ENCODE assay signal across 16 cellular contexts in the genomic region with DNA sequence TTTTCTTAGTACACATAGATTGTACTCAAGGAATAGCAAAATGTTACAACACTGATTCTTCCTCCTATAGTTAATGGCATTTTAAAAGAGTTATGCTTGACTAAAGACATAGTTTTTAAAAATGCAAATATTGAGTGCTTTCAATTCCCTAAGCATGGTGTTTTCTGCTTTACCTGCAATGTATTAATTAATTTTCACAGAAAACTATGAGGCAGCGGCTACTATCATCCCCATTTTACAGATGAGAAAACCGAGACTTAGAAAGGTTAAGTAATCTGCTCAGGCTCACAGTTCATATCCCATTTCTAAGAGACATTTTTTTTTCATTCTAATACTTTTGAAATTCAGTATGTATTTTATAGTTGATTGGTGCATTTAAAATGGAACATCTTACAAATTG. TPM values are rescaled to one million over a fixed set of nuclear protein-coding genes. Genes with fewer than 3 reads are reported as not detected.
DNase-seq lines count a peak whose midpoint lies in the region; ATAC-seq, FAIRE-seq and TF ChIP-seq lines count a peak whose summit lies in the region.
"Had no signal": no experiment of that assay in that cellular context is flagged by ENCODE, and none has a peak within 500 bp of the region (broad histone marks: within the 10 kb centered on the region; RNA-seq: fewer than 3 reads in every experiment).

No MANE protein-coding gene starts in this region.

- H3K27ac ChIP-seq in right atrium auricular region = peak overlapping the region; percentile 79 to 84
- H3K27ac ChIP-seq in pancreas = peak overlapping the region in 3 of 4 donors; percentile 25 to 85 (median 72)
- H3K27ac ChIP-seq in uterus = peak overlapping the region; percentile 88 to 91
- H3K27ac ChIP-seq: PC-9, WERI-Rb-1 had no signal

- H3K4me1 Mint-ChIP-seq in dendritic cell treated with granulocyte-macrophage colony-stimulating factor and Interleukin-4, amounts not matched to agents 40 ng/mL and 50 ng/mL, for 4 days (ENCODE audit: low read depth) = peaks cover 75% of the 10 kb centered on the region

- ATAC-seq in pancreas (no peak), HG03175 (IDR thresholded peaks at IDR 0.05; ENCODE audit: unreplicated experiment) (no peak), HG03196 (IDR thresholded peaks at IDR 0.05; ENCODE audit: unreplicated experiment) (no peak)

- H3K36me3 ChIP-seq in right atrium auricular region (no peaks in the 10 kb centered on the region), pancreas (no peaks in the 10 kb centered on the region), uterus (no peaks in the 10 kb centered on the region)
- H3K36me3 ChIP-seq: WERI-Rb-1 had no signal

- no peaks in the 10 kb centered on the region for H3K9me3 Mint-ChIP-seq in dendritic cell treated with granulocyte-macrophage colony-stimulating factor and Interleukin-4, amounts not matched to agents 40 ng/mL and 50 ng/mL, for 4 days
- H3K9me3 Mint-ChIP-seq: activated naive CD4-positive, alpha-beta T cell treated with anti-CD3 and anti-CD28 coated beads, Interleukin-2, amount 50 U/mL, for 24 hours; central memory CD8-positive, alpha-beta T cell had no signal

- H3K36me3 Mint-ChIP-seq in dendritic cell treated with granulocyte-macrophage colony-stimulating factor and Interleukin-4, amounts not matched to agents 40 ng/mL and 50 ng/mL, for 4 days (ENCODE audit: low read depth) = peaks cover 8% of the 10 kb centered on the region
- H3K36me3 Mint-ChIP-seq: activated naive CD4-positive, alpha-beta T cell treated with anti-CD3 and anti-CD28 coated beads, Interleukin-2, amount 50 U/mL, for 24 hours had no signal

- peak overlapping the region; percentile 91 for H3K27ac Mint-ChIP-seq in dendritic cell treated with granulocyte-macrophage colony-stimulating factor and Interleukin-4, amounts not matched to agents 40 ng/mL and 50 ng/mL, for 4 days

- no peak for TF ChIP-seq POLR2A in uterus (IDR thresholded peaks at IDR 0.05)

- 91 to 93% methylated on average over 2 of the region's 2 CpGs for WGBS in pancreas, 2 donors

- H3K27me3 ChIP-seq in right atrium auricular region = no peaks in the 10 kb centered on the region
- H3K27me3 ChIP-seq in pancreas = no peaks in the 10 kb centered on the region
- no peaks in the 10 kb centered on the region for H3K27me3 ChIP-seq in uterus

- H3K9me3 ChIP-seq in right atrium auricular region = no peaks in the 10 kb centered on the region
- no peaks in the 10 kb centered on the region for H3K9me3 ChIP-seq in pancreas
- H3K9me3 ChIP-seq in uterus = no peaks in the 10 kb centered on the region

- H3K27me3 Mint-ChIP-seq in dendritic cell treated with granulocyte-macrophage colony-stimulating factor and Interleukin-4, amounts not matched to agents 40 ng/mL and 50 ng/mL, for 4 days = no peaks in the 10 kb centered on the region
- H3K27me3 Mint-ChIP-seq: activated naive CD4-positive, alpha-beta T cell treated with anti-CD3 and anti-CD28 coated beads, Interleukin-2, amount 50 U/mL, for 24 hours; central memory CD8-positive, alpha-beta T cell had no signal

- no peak overlapping the region for H3K4me3 Mint-ChIP-seq in dendritic cell treated with granulocyte-macrophage colony-stimulating factor and Interleukin-4, amounts not matched to agents 40 ng/mL and 50 ng/mL, for 4 days

- DNase-seq in right atrium auricular region (ENCODE audit: low spot score) (no peak), cardiac septum (ENCODE audit: low spot score) (no peak), pancreas (no peak), uterus (no peak), SKM-1 (lab: John Stamatoyannopoulos, UW; ENCODE audit: unreplicated experiment) (no peak)
- DNase-seq: NCI-H1436 treated with DMSO at 0.1 percent for 48 hours, NCI-H524, WERI-Rb-1 had no signal

- intact Hi-C loops in cardiac septum (cut with DNase I) = loop anchor here (2.0 to 10.0 kb wide), 2 partner anchors 76 to 368 kb away; partner anchors contain the start of genes APLF and FBXO48
- intact Hi-C loops in dendritic cell treated with granulocyte-macrophage colony-stimulating factor and Interleukin-4, amounts not matched to agents 40 ng/mL and 50 ng/mL, for 4 days (cut with micrococcal nuclease) = no loop called here
- intact Hi-C loops in pancreas (cut with DNase I) = no loop called here
- intact Hi-C loops in uterus (cut with DNase I; ENCODE audit: low total_unique reads) = no loop called here

- H3K4me1 ChIP-seq in right atrium auricular region = peaks cover 0 to 50% of the 10 kb centered on the region in 2 donors
- peaks cover 0 to 33% (median 9%) of the 10 kb centered on the region in 3 donors for H3K4me1 ChIP-seq in pancreas
- H3K4me1 ChIP-seq in uterus = peaks cover 0 to 15% of the 10 kb centered on the region in 2 donors

- FAIRE-seq in pancreas (lab: Jason Lieb, UNC) = no peak
- FAIRE-seq: frontal cortex had no signal

- H3K4me3 ChIP-seq in right atrium auricular region (no peak overlapping the region), pancreas (no peak overlapping the region), uterus (no peak overlapping the region)
- H3K4me3 ChIP-seq: PC-9 had no signal

- TF ChIP-seq CTCF in right atrium auricular region (IDR thresholded peaks at IDR 0.05) = no peak
- no peak for TF ChIP-seq CTCF in pancreas (IDR thresholded peaks at IDR 0.05)
- TF ChIP-seq CTCF in uterus (IDR thresholded peaks at IDR 0.05) = no peak

RNA-seq across cellular contexts. Expression of gene BMP10, which starts 38.0 kb away (rescaled TPM):
- 1,000 to 10,000 TPM in 1 of 2 donors, 1 to 10 TPM in 1; 1.9 to 5,642 TPM for total RNA-seq in right atrium auricular region
- total RNA-seq in cardiac septum = 0.83 TPM
- total RNA-seq in pancreas = not detected
- not detected for polyA plus RNA-seq in pancreas
- not detected for total RNA-seq in uterus
- total RNA-seq: frontal cortex, mononuclear cell, PC-9 had no signal
